Comparison of ENCODE assay signal across 19 cellular contexts in genomic region chr9:111451570-111451969, GRCh38. TPM values are rescaled to one million over a fixed set of nuclear protein-coding genes. Genes with fewer than 3 reads are reported as not detected.
DNase-seq lines count a peak whose midpoint lies in the region; ATAC-seq and TF ChIP-seq lines count a peak whose summit lies in the region.
"Had no signal": no experiment of that assay in that cellular context is flagged by ENCODE, and none has a peak within 500 bp of the region (broad histone marks: within the 10 kb centered on the region; RNA-seq: fewer than 3 reads in every experiment).

No MANE protein-coding gene starts in this region.

- H3K4me3 ChIP-seq in right atrium auricular region (no peak overlapping the region), choroid plexus epithelial cell (ENCODE audit: low read depth, low read length) (no peak overlapping the region), prostate gland (no peak overlapping the region), vagina (no peak overlapping the region)
- H3K4me3 ChIP-seq: BLaER1 treated with 17β-estradiol and CSF1 and Interleukin-3, amounts not matched to agents 10 nM and 100 nM; Peyer's patch had no signal

- H3K9me3 ChIP-seq in right atrium auricular region (no peaks in the 10 kb centered on the region), prostate gland (no peaks in the 10 kb centered on the region), vagina (no peaks in the 10 kb centered on the region)
- H3K9me3 ChIP-seq: Peyer's patch had no signal

- peak overlapping the region in 1 of 2 donors; percentile 76 for H3K27ac ChIP-seq in right atrium auricular region
- H3K27ac ChIP-seq in prostate gland, result peak overlapping the region; percentile 2 to 33
- H3K27ac ChIP-seq in vagina, result peak overlapping the region; percentile 50
- H3K27ac ChIP-seq: BLaER1 treated with 17β-estradiol and CSF1 and Interleukin-3, amounts not matched to agents 10 nM and 100 nM; Peyer's patch had no signal

- H3K36me3 ChIP-seq in right atrium auricular region (peaks cover 11% of the 10 kb centered on the region), prostate gland (no peaks in the 10 kb centered on the region), vagina (peaks cover 0 to 9% of the 10 kb centered on the region in 2 donors)

- no peak for TF ChIP-seq CTCF in right atrium auricular region (IDR thresholded peaks at IDR 0.05)
- TF ChIP-seq CTCF in choroid plexus epithelial cell (conservative IDR thresholded peaks at IDR 0.05; ENCODE audit: low read depth, low read length), result no peak
- no peak for TF ChIP-seq CTCF in prostate gland (IDR thresholded peaks at IDR 0.05)
- no peak for TF ChIP-seq CTCF in vagina (IDR thresholded peaks at IDR 0.05)

- H3K27me3 ChIP-seq in right atrium auricular region (no peaks in the 10 kb centered on the region), prostate gland (replicated peaks; ENCODE audit: insufficient read depth) (no peaks in the 10 kb centered on the region), vagina (no peaks in the 10 kb centered on the region)
- H3K27me3 ChIP-seq: BLaER1 treated with 17β-estradiol and CSF1 and Interleukin-3, amounts not matched to agents 10 nM and 100 nM; Peyer's patch had no signal

- TF ChIP-seq POLR2A in prostate gland (IDR thresholded peaks at IDR 0.05), result no peak
- TF ChIP-seq POLR2A in vagina (IDR thresholded peaks at IDR 0.05), result no peak

- intact Hi-C loops in Right ventricle myocardium superior (cut with DNase I), result no loop called here
- intact Hi-C loops in prostate gland (cut with DNase I), result no loop called here
- intact Hi-C loops in vagina (cut with DNase I), result no loop called here

- peaks cover 0 to 31% of the 10 kb centered on the region in 2 donors for H3K4me1 ChIP-seq in right atrium auricular region
- H3K4me1 ChIP-seq in prostate gland (replicated peaks), result no peaks in the 10 kb centered on the region
- peaks cover 22% of the 10 kb centered on the region for H3K4me1 ChIP-seq in vagina
- H3K4me1 ChIP-seq: Peyer's patch had no signal

- DNase-seq in Right ventricle myocardium superior (no peak), right atrium auricular region (ENCODE audit: low spot score) (no peak), choroid plexus epithelial cell (ENCODE audit: low read depth) (peak; percentile 66), prostate gland (ENCODE audit: low spot score) (no peak), vagina (ENCODE audit: extremely low spot score in 2 of 2) (no peak), DMS114 treated with DMSO at 0.1 percent for 48 hours (lab: John Stamatoyannopoulos, UW; ENCODE audit: unreplicated experiment) (no peak), NOMO-1 (lab: John Stamatoyannopoulos, UW; ENCODE audit: unreplicated experiment in 2 of 2) (no peak), GOT3 (lab: John Stamatoyannopoulos, UW) (no peak)
- DNase-seq: 8988T, COR-L47, H7, Karpas-422, MM.1S, NCI-H187 treated with DMSO at 0.1 percent for 48 hours, NCI-H446 treated with DMSO at 0.1 percent for 48 hours, NCI-H82, Peyer's patch, SHP77 had no signal

- WGBS in prostate gland, result 13% methylated on average over 1 of the region's 1 CpG

- ATAC-seq in Right ventricle myocardium superior (ENCODE audit: poor library complexity), result peak; percentile 32

RNA-seq across cellular contexts. Expression of gene ECPAS, which starts 32.6 kb away (rescaled TPM):
- total RNA-seq in Right ventricle myocardium superior (120 TPM), right atrium auricular region (10 to 100 TPM; 62.7 to 75.5 TPM), prostate gland (100 to 1,000 TPM in 1 of 2 donors, 10 to 100 TPM in 1; 87.8 to 103 TPM), vagina (62.9 TPM)
